In the genomic region with DNA sequence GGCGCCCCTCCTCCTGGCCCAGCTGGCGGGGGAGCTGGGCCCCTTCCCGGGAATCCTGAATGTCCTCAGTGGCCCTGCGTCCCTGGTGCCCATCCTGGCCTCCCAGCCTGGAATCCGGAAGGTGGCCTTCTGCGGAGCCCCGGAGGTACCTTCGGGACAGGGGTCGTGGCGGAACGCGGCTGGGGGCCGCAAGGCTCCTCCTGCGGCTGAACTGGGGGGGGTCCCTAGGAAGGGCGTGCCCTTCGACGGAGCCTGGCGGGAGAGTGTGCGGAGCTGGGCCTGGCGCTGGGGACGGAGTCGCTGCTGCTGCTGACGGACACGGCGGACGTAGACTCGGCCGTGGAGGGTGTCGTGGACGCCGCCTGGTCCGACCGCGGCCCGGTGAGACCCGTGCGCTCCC, we compare ENCODE assay signal across 21 cellular contexts. TPM values are rescaled to one million over a fixed set of nuclear protein-coding genes. Genes with fewer than 3 reads are reported as not detected.
A peak's percentile ranks its signal among the peaks of the same experiment; 100 is the strongest.
DNase-seq lines count a peak whose midpoint lies in the region; ATAC-seq, FAIRE-seq and TF ChIP-seq lines count a peak whose summit lies in the region.
"Had no signal": no experiment of that assay in that cellular context is flagged by ENCODE, and none has a peak within 500 bp of the region (broad histone marks: within the 10 kb centered on the region; RNA-seq: fewer than 3 reads in every experiment).

No MANE protein-coding gene starts in this region.

- no peaks in the 10 kb centered on the region for H4K20me1 ChIP-seq in K562 (replicated peaks; ENCODE audit: control insufficient read depth, insufficient read depth, low read length)
- H4K20me1 ChIP-seq: BLaER1 treated with 17β-estradiol and CSF1 and Interleukin-3, amounts not matched to agents 10 nM and 100 nM had no signal

- peaks cover 7% of the 10 kb centered on the region for H3K4me1 Mint-ChIP-seq in stimulated activated memory B cell treated with anti-CD40 and anti-IgM and Interleukin-4, amounts not matched to agents 10 μg/mL and 1 μg/mL and 100 μg/mL, for 72 hours
- H3K4me1 Mint-ChIP-seq in stimulated activated naive B cell treated with anti-CD40 and anti-IgM and Interleukin-4, amounts not matched to agents 10 μg/mL and 1 μg/mL and 100 μg/mL, for 72 hours = peaks cover 6 to 22% of the 10 kb centered on the region in 2 donors

- H3K27me3 ChIP-seq in H7 (ENCODE audit: control insufficient read depth, insufficient read depth, low read length) = no peaks in the 10 kb centered on the region
- H3K27me3 ChIP-seq in K562 (ENCODE audit: control insufficient read depth in 2 of 2, insufficient read depth in 2 of 2, low read length in 2 of 2) = no peaks in the 10 kb centered on the region
- H3K27me3 ChIP-seq: BLaER1 treated with 17β-estradiol and CSF1 and Interleukin-3, amounts not matched to agents 10 nM and 100 nM had no signal

- no peak for TF ChIP-seq RAD21 in K562 (CRISPR knock-in tag; conservative IDR thresholded peaks at IDR 0.05 in 1 of 2, IDR thresholded peaks at IDR 0.05 in 1 of 2)

- 97% methylated on average over 11 of the region's 37 CpGs for WGBS in K562 (ENCODE audit: insufficient coverage, low coverage, missing lambda C conversion rate)

- peaks cover 39% of the 10 kb centered on the region for H3K36me3 Mint-ChIP-seq in stimulated activated memory B cell treated with anti-CD40 and anti-IgM and Interleukin-4, amounts not matched to agents 10 μg/mL and 1 μg/mL and 100 μg/mL, for 72 hours
- peaks cover 50% of the 10 kb centered on the region in 2 donors for H3K36me3 Mint-ChIP-seq in stimulated activated naive B cell treated with anti-CD40 and anti-IgM and Interleukin-4, amounts not matched to agents 10 μg/mL and 1 μg/mL and 100 μg/mL, for 72 hours

- POLR2A ChIA-PET in K562 (lab: Yijun Ruan, JAX) = no interaction called here

- no peak overlapping the region for H3K4me3 ChIP-seq in H7 (ENCODE audit: insufficient read depth, low read depth, low read length)
- H3K4me3 ChIP-seq in K562 = no peak overlapping the region
- H3K4me3 ChIP-seq: BLaER1 treated with 17β-estradiol and CSF1 and Interleukin-3, amounts not matched to agents 10 nM and 100 nM; HAP-1 had no signal

- H3K27ac Mint-ChIP-seq in stimulated activated memory B cell treated with anti-CD40 and anti-IgM and Interleukin-4, amounts not matched to agents 10 μg/mL and 1 μg/mL and 100 μg/mL, for 72 hours = no peak overlapping the region
- no peak overlapping the region for H3K27ac Mint-ChIP-seq in stimulated activated naive B cell treated with anti-CD40 and anti-IgM and Interleukin-4, amounts not matched to agents 10 μg/mL and 1 μg/mL and 100 μg/mL, for 72 hours
- H3K27ac Mint-ChIP-seq: B cell had no signal

- BruUV-seq in K562 (replicated peaks; lab: Mats Ljungman, UMichigan) = no TSS peak

- no peak for ATAC-seq in K562
- ATAC-seq in stimulated activated memory B cell treated with anti-CD40 and anti-IgM and Interleukin-4, amounts not matched to agents 10 μg/mL and 1 μg/mL and 100 μg/mL, for 72 hours = peak; percentile 41
- no peak for ATAC-seq in stimulated activated naive B cell treated with anti-CD40 and anti-IgM and Interleukin-4, amounts not matched to agents 10 μg/mL and 1 μg/mL and 100 μg/mL, for 72 hours (replicated peaks)

- TF ChIP-seq EP300 in K562 (IDR thresholded peaks at IDR 0.05; ENCODE audit: low read length) = no peak

- DNase-seq in H7 (peak; percentile 69), K562 (ENCODE audit: extremely low read depth in 1 of 4, low spot score in 3 of 4) (no peak), anterior cingulate cortex (lab: John Stamatoyannopoulos, UW) (no peak)
- no peak for DNase-seq in stimulated activated naive B cell treated with anti-CD40 and anti-IgM and Interleukin-4, amounts not matched to agents 10 μg/mL and 1 μg/mL and 100 μg/mL, for 72 hours
- DNase-seq: CD8-positive, alpha-beta memory T cell; COR-L47; DMS 273 treated with DMSO at 0.1 percent for 48 hours; DMS53; DND-41; EL; GOT3; IMR-90; Karpas-422; KBM-7 had no signal

- CTCF ChIA-PET in K562 (lab: Yijun Ruan, JAX; ENCODE audit: low intra/inter-chr PET ratio) = no interaction called here

- H3K4me2 ChIP-seq in K562 (ENCODE audit: insufficient read depth, low read length) = no peak overlapping the region
- H3K4me2 ChIP-seq: BLaER1 treated with 17β-estradiol and CSF1 and Interleukin-3, amounts not matched to agents 10 nM and 100 nM had no signal

- H3K27ac ChIP-seq in K562 (ENCODE audit: extremely low read depth, low read depth, low read length) = no peak overlapping the region

- H3K27me3 Mint-ChIP-seq in stimulated activated memory B cell treated with anti-CD40 and anti-IgM and Interleukin-4, amounts not matched to agents 10 μg/mL and 1 μg/mL and 100 μg/mL, for 72 hours = no peaks in the 10 kb centered on the region
- no peaks in the 10 kb centered on the region for H3K27me3 Mint-ChIP-seq in stimulated activated naive B cell treated with anti-CD40 and anti-IgM and Interleukin-4, amounts not matched to agents 10 μg/mL and 1 μg/mL and 100 μg/mL, for 72 hours
- H3K27me3 Mint-ChIP-seq: B cell; CD8-positive, alpha-beta memory T cell had no signal

- H3K79me2 ChIP-seq in K562 (ENCODE audit: control insufficient read depth, insufficient read depth, low read length) = 0 out of 3 replicates have a peak, but pooled peaks cover 3% of the 10 kb centered on the region

- H2AFZ ChIP-seq in K562 (ENCODE audit: low read depth, low read length) = no peak overlapping the region

- H3K9me3 ChIP-seq in K562 (replicated peaks; ENCODE audit: control insufficient read depth, insufficient read depth, low read depth, low read length) = no peaks in the 10 kb centered on the region
- H3K9me3 ChIP-seq: BLaER1 treated with 17β-estradiol and CSF1 and Interleukin-3, amounts not matched to agents 10 nM and 100 nM; HAP-1 had no signal

- peaks cover 0 to 20% of the 10 kb centered on the region in 2 experiments; a peak in 4 of 5 replicates for H3K4me1 ChIP-seq in K562 (replicated peaks in 1 of 2; ENCODE audit: control insufficient read depth in 2 of 2, insufficient read depth in 2 of 2, low read length in 2 of 2)
- H3K4me1 ChIP-seq: HAP-1 had no signal

- H3K9me1 ChIP-seq in K562 (ENCODE audit: control insufficient read depth, insufficient read depth, low read length) = no peaks in the 10 kb centered on the region

- no peak for TF ChIP-seq CTCF in K562 (IDR thresholded peaks at IDR 0.05 in 2 of 3, conservative IDR thresholded peaks at IDR 0.05 in 1 of 3; ENCODE audit: insufficient read depth in 2 of 3, low read depth in 1 of 3, low read length in 3 of 3)

- no peaks in the 10 kb centered on the region for H3K9me3 Mint-ChIP-seq in stimulated activated memory B cell treated with anti-CD40 and anti-IgM and Interleukin-4, amounts not matched to agents 10 μg/mL and 1 μg/mL and 100 μg/mL, for 72 hours
- no peaks in the 10 kb centered on the region for H3K9me3 Mint-ChIP-seq in stimulated activated naive B cell treated with anti-CD40 and anti-IgM and Interleukin-4, amounts not matched to agents 10 μg/mL and 1 μg/mL and 100 μg/mL, for 72 hours
- H3K9me3 Mint-ChIP-seq: CD8-positive, alpha-beta memory T cell had no signal

- no peak overlapping the region for H3K4me3 Mint-ChIP-seq in stimulated activated memory B cell treated with anti-CD40 and anti-IgM and Interleukin-4, amounts not matched to agents 10 μg/mL and 1 μg/mL and 100 μg/mL, for 72 hours
- no peak overlapping the region for H3K4me3 Mint-ChIP-seq in stimulated activated naive B cell treated with anti-CD40 and anti-IgM and Interleukin-4, amounts not matched to agents 10 μg/mL and 1 μg/mL and 100 μg/mL, for 72 hours
- H3K4me3 Mint-ChIP-seq: B cell; CD8-positive, alpha-beta memory T cell had no signal

- intact Hi-C loops in K562 (cut with micrococcal nuclease) = no loop called here

- no peak for FAIRE-seq in K562 (lab: Jason Lieb, UNC)
- FAIRE-seq: GM12891 had no signal

- no peak overlapping the region for H3K9ac ChIP-seq in K562 (ENCODE audit: insufficient read depth in 1 of 2, low read depth in 2 of 2, low read length in 2 of 2)
- H3K9ac ChIP-seq: BLaER1 treated with 17β-estradiol and CSF1 and Interleukin-3, amounts not matched to agents 10 nM and 100 nM had no signal

- H3K36me3 ChIP-seq in H7 (replicated peaks; ENCODE audit: control insufficient read depth, insufficient read depth, low read length) (no peaks in the 10 kb centered on the region; the same call in none of the 2 replicates), K562 (ENCODE audit: control insufficient read depth, insufficient read depth, low read length) (peaks cover 50% of the 10 kb centered on the region; the same call in 2 of the 3 replicates)
- H3K36me3 ChIP-seq: HAP-1 had no signal

- TF ChIP-seq POLR2A in K562 (conservative IDR thresholded peaks at IDR 0.05) = no peak

- in situ Hi-C loops in K562 (cut with MboI) = no loop called here

RNA-seq across cellular contexts. Expression of gene ALDH16A1, which starts 8.6 kb away (rescaled TPM):
- 55.5 and 62.2 TPM in 2 replicates for total RNA-seq in H7 (2014; rRNA removed; shearing (Covaris generic))
- 12.5 and 54.5 TPM in 2 replicates for total RNA-seq in K562 (2011; cell fraction: chromatin; rRNA removed; ENCODE audit: low replicate concordance)
- total RNA-seq in K562 (2011; cell fraction: nucleolus; rRNA removed) = 31.5 and 38.2 TPM in 2 replicates
- total RNA-seq in K562 (2011; cell fraction: nucleoplasm; rRNA removed) = 31.5 and 34.9 TPM in 2 replicates
- 46.2 and 52.2 TPM in 2 replicates for total RNA-seq in K562 (2014; rRNA removed)
- 2.1 and 2.4 TPM in 2 replicates for total RNA-seq in K562 (2014; rRNA removed; fragmentation: Illumina TruSeq; extraction: Trizol)
- 17.0 and 18.6 TPM in 2 replicates for total RNA-seq in K562 (2015; rRNA removed; fragmentation: Illumina TruSeq; extraction: Trizol)
- 36.9 and 40.3 TPM in 2 replicates for total RNA-seq in K562 (2021)
- polyA plus RNA-seq in K562 (2011; rRNA removed) = 7.6 and 12.4 TPM in 2 replicates
- 14.7 and 45.1 TPM in 2 replicates for polyA plus RNA-seq in K562 (2011; cell fraction: cytosol; rRNA removed)
- polyA plus RNA-seq in K562 (2011; cell fraction: nucleus; rRNA removed) = 30.5 and 50.7 TPM in 2 replicates
- polyA plus RNA-seq in K562 (2012) = 26.1 and 43.4 TPM in 2 replicates
- 2.2 and 8.9 TPM in 2 replicates for polyA plus RNA-seq in K562 (2014; fragmentation: Illumina TruSeq; extraction: Trizol)
- 1 to 10 TPM; 2.8 to 3.3 TPM for polyA plus RNA-seq in K562 (2014; fragmentation: Nextera tagmentation; extraction: Ambion mirVana)
- polyA plus RNA-seq in K562 (2014; rRNA removed) = 29.7 and 31.7 TPM in 2 replicates
- 3.5 and 5.4 TPM in 2 replicates for polyA minus RNA-seq in K562 (2011; rRNA and poly(A)+ RNA removed)
- polyA minus RNA-seq in K562 (2011; cell fraction: cytosol; rRNA and poly(A)+ RNA removed) = 22.0 and 25.8 TPM in 2 replicates
- 6.6 and 9.0 TPM in 2 replicates for polyA minus RNA-seq in K562 (2011; cell fraction: nucleus; rRNA and poly(A)+ RNA removed)

RNA-seq across cellular contexts. Expression of gene PIH1D1, which starts 10.0 kb away (rescaled TPM):
- 172 and 194 TPM in 2 replicates for total RNA-seq in H7 (2014; rRNA removed; shearing (Covaris generic))
- 153 and 228 TPM in 2 replicates for total RNA-seq in K562 (2011; cell fraction: chromatin; rRNA removed; ENCODE audit: low replicate concordance)
- 123 and 143 TPM in 2 replicates for total RNA-seq in K562 (2011; cell fraction: nucleolus; rRNA removed)
- total RNA-seq in K562 (2011; cell fraction: nucleoplasm; rRNA removed) = 145 and 152 TPM in 2 replicates
- 224 and 233 TPM in 2 replicates for total RNA-seq in K562 (2014; rRNA removed)
- 102 and 112 TPM in 2 replicates for total RNA-seq in K562 (2014; rRNA removed; fragmentation: Illumina TruSeq; extraction: Trizol)
- total RNA-seq in K562 (2015; rRNA removed; fragmentation: Illumina TruSeq; extraction: Trizol) = 120 and 125 TPM in 2 replicates
- total RNA-seq in K562 (2021) = 161 and 164 TPM in 2 replicates
- polyA plus RNA-seq in K562 (2011; rRNA removed) = 137 and 156 TPM in 2 replicates
- 171 and 200 TPM in 2 replicates for polyA plus RNA-seq in K562 (2011; cell fraction: cytosol; rRNA removed)
- 229 and 274 TPM in 2 replicates for polyA plus RNA-seq in K562 (2011; cell fraction: nucleus; rRNA removed)
- 153 and 156 TPM in 2 replicates for polyA plus RNA-seq in K562 (2012)
- 137 and 156 TPM in 2 replicates for polyA plus RNA-seq in K562 (2014; fragmentation: Illumina TruSeq; extraction: Trizol)
- polyA plus RNA-seq in K562 (2014; fragmentation: Nextera tagmentation; extraction: Ambion mirVana) = 10 to 100 TPM; 26.5 to 48.0 TPM
- polyA plus RNA-seq in K562 (2014; rRNA removed) = 199 and 221 TPM in 2 replicates
- polyA minus RNA-seq in K562 (2011; rRNA and poly(A)+ RNA removed) = 105 and 146 TPM in 2 replicates
- polyA minus RNA-seq in K562 (2011; cell fraction: cytosol; rRNA and poly(A)+ RNA removed) = 63.5 and 65.9 TPM in 2 replicates
- polyA minus RNA-seq in K562 (2011; cell fraction: nucleus; rRNA and poly(A)+ RNA removed) = 52.0 and 62.1 TPM in 2 replicates

RNA-seq across cellular contexts. Expression of gene FLT3LG, which starts 12.4 kb away (rescaled TPM):
- total RNA-seq in H7 (2014; rRNA removed; shearing (Covaris generic)) = 0.55 and 1.6 TPM in 2 replicates
- 5.7 and 5.8 TPM in 2 replicates for total RNA-seq in K562 (2011; cell fraction: chromatin; rRNA removed; ENCODE audit: low replicate concordance)
- total RNA-seq in K562 (2011; cell fraction: nucleolus; rRNA removed) = 3.2 and 4.3 TPM in 2 replicates
- total RNA-seq in K562 (2011; cell fraction: nucleoplasm; rRNA removed) = 5.0 and 5.5 TPM in 2 replicates
- total RNA-seq in K562 (2014; rRNA removed) (0.86 and 2.2 TPM in 2 replicates), K562 (2014; rRNA removed; fragmentation: Illumina TruSeq; extraction: Trizol) (0.35 and 1.1 TPM in 2 replicates), K562 (2015; rRNA removed; fragmentation: Illumina TruSeq; extraction: Trizol) (1.1 and 1.5 TPM in 2 replicates), K562 (2021) (5.0 and 6.4 TPM in 2 replicates)
- polyA plus RNA-seq in K562 (2011; rRNA removed) (1.2 and 2.5 TPM in 2 replicates), K562 (2014; fragmentation: Illumina TruSeq; extraction: Trizol) (1.4 and 3.4 TPM in 2 replicates), K562 (2014; fragmentation: Nextera tagmentation; extraction: Ambion mirVana) (under 1 TPM; 0.31 to 0.49 TPM), K562 (2014; rRNA removed) (2.8 and 4.2 TPM in 2 replicates)
- 1.7 and 5.8 TPM in 2 replicates for polyA plus RNA-seq in K562 (2011; cell fraction: cytosol; rRNA removed)
- polyA plus RNA-seq in K562 (2011; cell fraction: nucleus; rRNA removed) = 2.3 and 4.0 TPM in 2 replicates
- polyA plus RNA-seq in K562 (2012) = 5.5 and 15.1 TPM in 2 replicates
- polyA minus RNA-seq in K562 (2011; rRNA and poly(A)+ RNA removed) = 0.24 and 0.95 TPM in 2 replicates
- 2.0 TPM in 1 of 2 replicates, not detected in the other for polyA minus RNA-seq in K562 (2011; cell fraction: cytosol; rRNA and poly(A)+ RNA removed)
- 0.54 and 1.6 TPM in 2 replicates for polyA minus RNA-seq in K562 (2011; cell fraction: nucleus; rRNA and poly(A)+ RNA removed)
- total RNA-seq: G401 had no signal

RNA-seq across cellular contexts. Expression of gene SLC17A7, which starts 20.3 kb away (rescaled TPM):
- total RNA-seq in H7 (2014; rRNA removed; shearing (Covaris generic)) = 0.14 and 0.26 TPM in 2 replicates
- 9.2 and 13.8 TPM in 2 replicates for total RNA-seq in K562 (2011; cell fraction: chromatin; rRNA removed; ENCODE audit: low replicate concordance)
- 11.8 and 13.3 TPM in 2 replicates for total RNA-seq in K562 (2011; cell fraction: nucleolus; rRNA removed)
- 16.4 and 22.1 TPM in 2 replicates for total RNA-seq in K562 (2011; cell fraction: nucleoplasm; rRNA removed)
- total RNA-seq in K562 (2014; rRNA removed) (2.4 and 3.2 TPM in 2 replicates), K562 (2014; rRNA removed; fragmentation: Illumina TruSeq; extraction: Trizol) (1.1 TPM in 2 replicates), K562 (2015; rRNA removed; fragmentation: Illumina TruSeq; extraction: Trizol) (1.4 TPM in 2 replicates), K562 (2021) (9.2 and 9.9 TPM in 2 replicates)
- polyA plus RNA-seq in K562 (2011; rRNA removed) (4.8 and 7.0 TPM in 2 replicates), K562 (2014; fragmentation: Illumina TruSeq; extraction: Trizol) (12.8 and 15.7 TPM in 2 replicates), K562 (2014; fragmentation: Nextera tagmentation; extraction: Ambion mirVana) (1 to 10 TPM; 1.7 to 1.8 TPM), K562 (2014; rRNA removed) (5.5 and 5.7 TPM in 2 replicates)
- polyA plus RNA-seq in K562 (2011; cell fraction: cytosol; rRNA removed) = 9.6 and 10.2 TPM in 2 replicates
- polyA plus RNA-seq in K562 (2011; cell fraction: nucleus; rRNA removed) = 8.6 TPM in 2 replicates
- polyA plus RNA-seq in K562 (2012) = 6.9 and 8.3 TPM in 2 replicates
- 4.4 and 4.6 TPM in 2 replicates for polyA minus RNA-seq in K562 (2011; rRNA and poly(A)+ RNA removed)
- 3.5 and 3.8 TPM in 2 replicates for polyA minus RNA-seq in K562 (2011; cell fraction: cytosol; rRNA and poly(A)+ RNA removed)
- polyA minus RNA-seq in K562 (2011; cell fraction: nucleus; rRNA and poly(A)+ RNA removed) = 1.8 and 2.4 TPM in 2 replicates
- total RNA-seq: A172, IMR-90 had no signal
- polyA plus RNA-seq: CD8-positive, alpha-beta memory T cell had no signal

RNA-seq across cellular contexts. Expression of gene RPL13A, which starts 25.8 kb away (rescaled TPM):
- total RNA-seq in H7 (2014; rRNA removed; shearing (Covaris generic)) = 4,136 and 6,335 TPM in 2 replicates
- 424 and 920 TPM in 2 replicates for total RNA-seq in K562 (2011; cell fraction: chromatin; rRNA removed; ENCODE audit: low replicate concordance)
- 1,992 and 2,335 TPM in 2 replicates for total RNA-seq in K562 (2011; cell fraction: nucleolus; rRNA removed)
- 1,435 and 2,039 TPM in 2 replicates for total RNA-seq in K562 (2011; cell fraction: nucleoplasm; rRNA removed)
- total RNA-seq in K562 (2014; rRNA removed) (4,435 and 4,908 TPM in 2 replicates), K562 (2014; rRNA removed; fragmentation: Illumina TruSeq; extraction: Trizol) (1,693 and 1,744 TPM in 2 replicates), K562 (2015; rRNA removed; fragmentation: Illumina TruSeq; extraction: Trizol) (2,336 and 2,363 TPM in 2 replicates), K562 (2021) (3,484 and 3,598 TPM in 2 replicates)
- polyA plus RNA-seq in K562 (2011; rRNA removed) (3,377 and 4,740 TPM in 2 replicates), K562 (2014; fragmentation: Illumina TruSeq; extraction: Trizol) (2,949 and 2,951 TPM in 2 replicates), K562 (2014; fragmentation: Nextera tagmentation; extraction: Ambion mirVana) (1,000 to 10,000 TPM; 2,516 to 2,665 TPM), K562 (2014; rRNA removed) (5,374 and 5,482 TPM in 2 replicates)
- 4,156 and 5,491 TPM in 2 replicates for polyA plus RNA-seq in K562 (2011; cell fraction: cytosol; rRNA removed)
- polyA plus RNA-seq in K562 (2011; cell fraction: nucleus; rRNA removed) = 2,583 and 2,819 TPM in 2 replicates
- 5,015 and 6,183 TPM in 2 replicates for polyA plus RNA-seq in K562 (2012)
- polyA minus RNA-seq in K562 (2011; rRNA and poly(A)+ RNA removed) = 823 and 942 TPM in 2 replicates
- polyA minus RNA-seq in K562 (2011; cell fraction: cytosol; rRNA and poly(A)+ RNA removed) = 967 and 1,445 TPM in 2 replicates
- polyA minus RNA-seq in K562 (2011; cell fraction: nucleus; rRNA and poly(A)+ RNA removed) = 1,358 and 2,443 TPM in 2 replicates
